Comparison of ENCODE assay signal across 15 cellular contexts in genomic region chr17:2418572-2418971, GRCh38. TPM values are rescaled to one million over a fixed set of nuclear protein-coding genes. Genes with fewer than 3 reads are reported as not detected.
DNase-seq lines count a peak whose midpoint lies in the region; ATAC-seq and TF ChIP-seq lines count a peak whose summit lies in the region.
"Had no signal": no experiment of that assay in that cellular context is flagged by ENCODE, and none has a peak within 500 bp of the region (broad histone marks: within the 10 kb centered on the region; RNA-seq: fewer than 3 reads in every experiment).

No MANE protein-coding gene starts in this region.

- H3K27ac ChIP-seq in colonic mucosa (peak overlapping the region; percentile 15), layer of hippocampus (ENCODE audit: low read depth, low read length) (peak overlapping the region; percentile 35), tibial artery (peak overlapping the region; percentile 21 to 35)
- H3K27ac ChIP-seq: epithelial cell of prostate, SK-N-MC, suprapubic skin had no signal

- no peak for TF ChIP-seq CTCF in activated CD8-positive, alpha-beta T cell treated with anti-CD3 and anti-CD28 coated beads for 36 hours (IDR thresholded peaks at IDR 0.05)
- TF ChIP-seq CTCF in colonic mucosa (IDR thresholded peaks at IDR 0.05) (no peak), tibial artery (IDR thresholded peaks at IDR 0.05) (no peak), mesothelial cell of epicardium (IDR thresholded peaks at IDR 0.05; ENCODE audit: unreplicated experiment) (no peak)

- no peak overlapping the region for H3K4me3 ChIP-seq in colonic mucosa
- no peak overlapping the region for H3K4me3 ChIP-seq in tibial artery
- H3K4me3 ChIP-seq: SK-N-MC, suprapubic skin had no signal

- POLR2A ChIA-PET in activated CD8-positive, alpha-beta T cell treated with anti-CD3 and anti-CD28 coated beads for 36 hours (lab: Charles Lee): interaction anchor here (1.2 kb wide), 1 partner anchor 27 kb away, joined by 4 read pairs; no protein-coding TSS in a partner anchor
- POLR2A ChIA-PET in activated CD8-positive, alpha-beta T cell treated with anti-CD3 and anti-CD28 coated beads, Interleukin-2, amount 10 ng/mL, durations not matched to agents 7 days and 5 days (lab: Charles Lee): no interaction called here

- DNase-seq in activated CD8-positive, alpha-beta T cell treated with anti-CD3 and anti-CD28 coated beads for 36 hours: no peak
- DNase-seq in activated CD8-positive, alpha-beta T cell treated with anti-CD3 and anti-CD28 coated beads, Interleukin-2, amount 10 ng/mL, durations not matched to agents 7 days and 5 days: no peak
- DNase-seq in colonic mucosa (no peak), tibial artery (no peak), NCI-H2227 (lab: John Stamatoyannopoulos, UW; ENCODE audit: unreplicated experiment) (no peak), mesothelial cell of epicardium (ENCODE audit: low spot score in 2 of 2, unreplicated experiment in 2 of 2) (no peak)
- DNase-seq: activated T-cell treated with anti-CD3 and anti-CD28 coated beads for 4 hours, Calu3, KG1, NCI-H1694 treated with DMSO at 0.1 percent for 48 hours had no signal

- peak overlapping the region; percentile 54 for H3K27ac Mint-ChIP-seq in activated CD8-positive, alpha-beta T cell treated with anti-CD3 and anti-CD28 coated beads for 36 hours
- H3K27ac Mint-ChIP-seq in activated CD8-positive, alpha-beta T cell treated with anti-CD3 and anti-CD28 coated beads, Interleukin-2, amount 10 ng/mL, durations not matched to agents 7 days and 5 days: no peak overlapping the region
- H3K27ac Mint-ChIP-seq in mesothelial cell of epicardium: no peak overlapping the region

- H3K9me3 Mint-ChIP-seq in activated CD8-positive, alpha-beta T cell treated with anti-CD3 and anti-CD28 coated beads for 36 hours: no peaks in the 10 kb centered on the region
- no peaks in the 10 kb centered on the region for H3K9me3 Mint-ChIP-seq in activated CD8-positive, alpha-beta T cell treated with anti-CD3 and anti-CD28 coated beads, Interleukin-2, amount 10 ng/mL, durations not matched to agents 7 days and 5 days (ENCODE audit: insufficient read depth)
- no peaks in the 10 kb centered on the region for H3K9me3 Mint-ChIP-seq in mesothelial cell of epicardium

- no peak overlapping the region for H3K9ac ChIP-seq in colonic mucosa (ENCODE audit: low read depth in 2 of 2, low read length in 2 of 2)

- H3K4me1 ChIP-seq in colonic mucosa: no peaks in the 10 kb centered on the region
- peaks cover 0 to 16% (median 3%) of the 10 kb centered on the region in 4 donors for H3K4me1 ChIP-seq in tibial artery

- no peaks in the 10 kb centered on the region for H3K27me3 Mint-ChIP-seq in activated CD8-positive, alpha-beta T cell treated with anti-CD3 and anti-CD28 coated beads for 36 hours
- H3K27me3 Mint-ChIP-seq in activated CD8-positive, alpha-beta T cell treated with anti-CD3 and anti-CD28 coated beads, Interleukin-2, amount 10 ng/mL, durations not matched to agents 7 days and 5 days (ENCODE audit: low read depth): no peaks in the 10 kb centered on the region
- H3K27me3 Mint-ChIP-seq in mesothelial cell of epicardium (ENCODE audit: low read depth): no peaks in the 10 kb centered on the region

- H3K27me3 ChIP-seq in colonic mucosa (no peaks in the 10 kb centered on the region), layer of hippocampus (ENCODE audit: control insufficient read depth, insufficient read depth, low read length) (no peaks in the 10 kb centered on the region), tibial artery (no peaks in the 10 kb centered on the region)
- H3K27me3 ChIP-seq: suprapubic skin had no signal

- intact Hi-C loops in activated CD8-positive, alpha-beta T cell treated with anti-CD3 and anti-CD28 coated beads for 36 hours (cut with micrococcal nuclease): no loop called here
- intact Hi-C loops in colonic mucosa (cut with DNase I) (no loop called here), tibial artery (cut with DNase I; ENCODE audit: low total_unique reads) (no loop called here)

- peaks cover 4% of the 10 kb centered on the region for H3K4me1 Mint-ChIP-seq in activated CD8-positive, alpha-beta T cell treated with anti-CD3 and anti-CD28 coated beads for 36 hours (ENCODE audit: low read depth)
- peaks cover 4% of the 10 kb centered on the region for H3K4me1 Mint-ChIP-seq in activated CD8-positive, alpha-beta T cell treated with anti-CD3 and anti-CD28 coated beads, Interleukin-2, amount 10 ng/mL, durations not matched to agents 7 days and 5 days (ENCODE audit: low read depth)
- peaks cover 3% of the 10 kb centered on the region for H3K4me1 Mint-ChIP-seq in mesothelial cell of epicardium

- H3K9me3 ChIP-seq in colonic mucosa (no peaks in the 10 kb centered on the region), tibial artery (no peaks in the 10 kb centered on the region)
- H3K9me3 ChIP-seq: suprapubic skin had no signal

- peaks cover 26% of the 10 kb centered on the region for H3K36me3 Mint-ChIP-seq in activated CD8-positive, alpha-beta T cell treated with anti-CD3 and anti-CD28 coated beads for 36 hours (ENCODE audit: low read depth)
- H3K36me3 Mint-ChIP-seq in activated CD8-positive, alpha-beta T cell treated with anti-CD3 and anti-CD28 coated beads, Interleukin-2, amount 10 ng/mL, durations not matched to agents 7 days and 5 days (ENCODE audit: low read depth): peaks cover 9% of the 10 kb centered on the region
- peaks cover 11% of the 10 kb centered on the region for H3K36me3 Mint-ChIP-seq in mesothelial cell of epicardium

- no peak overlapping the region for H3K4me3 Mint-ChIP-seq in activated CD8-positive, alpha-beta T cell treated with anti-CD3 and anti-CD28 coated beads for 36 hours
- H3K4me3 Mint-ChIP-seq in activated CD8-positive, alpha-beta T cell treated with anti-CD3 and anti-CD28 coated beads, Interleukin-2, amount 10 ng/mL, durations not matched to agents 7 days and 5 days: no peak overlapping the region
- no peak overlapping the region for H3K4me3 Mint-ChIP-seq in mesothelial cell of epicardium

- H3K36me3 ChIP-seq in colonic mucosa: no peaks in the 10 kb centered on the region
- H3K36me3 ChIP-seq in tibial artery: peaks cover 0 to 39% (median 16%) of the 10 kb centered on the region in 3 donors

- no peak for ATAC-seq in activated CD8-positive, alpha-beta T cell treated with anti-CD3 and anti-CD28 coated beads for 36 hours
- no peak for ATAC-seq in activated CD8-positive, alpha-beta T cell treated with anti-CD3 and anti-CD28 coated beads, Interleukin-2, amount 10 ng/mL, durations not matched to agents 7 days and 5 days
- no peak for ATAC-seq in HG03432 (IDR thresholded peaks at IDR 0.05; ENCODE audit: unreplicated experiment)

- CTCF ChIA-PET in activated CD8-positive, alpha-beta T cell treated with anti-CD3 and anti-CD28 coated beads for 36 hours (lab: Charles Lee): interaction anchor here (0.9 to 10.5 kb wide), 4 partner anchors 15 to 364 kb away, joined by 3 to 463 read pairs (median 4); partner anchors contain the start of gene HIC1
- CTCF ChIA-PET in activated CD8-positive, alpha-beta T cell treated with anti-CD3 and anti-CD28 coated beads, Interleukin-2, amount 10 ng/mL, durations not matched to agents 7 days and 5 days (lab: Charles Lee): interaction anchor here (4.5 to 11.0 kb wide), 3 partner anchors 17 to 37 kb away, joined by 53 to 479 read pairs (median 63); partner anchors contain the start of gene MNT

RNA-seq across cellular contexts. Expression of gene MNT, which starts 17.7 kb away (rescaled TPM):
- total RNA-seq in activated CD8-positive, alpha-beta T cell treated with anti-CD3 and anti-CD28 coated beads for 36 hours: 10 to 100 TPM; 21.6 to 23.1 TPM
- total RNA-seq in activated CD8-positive, alpha-beta T cell treated with anti-CD3 and anti-CD28 coated beads, Interleukin-2, amount 10 ng/mL, durations not matched to agents 7 days and 5 days: 10 to 100 TPM; 24.1 to 24.2 TPM
- total RNA-seq in colonic mucosa (10 to 100 TPM; 20.7 to 29.3 TPM), mesothelial cell of epicardium (47.5 to 49.1 TPM (median 48.3 TPM) in 3 replicates)
